30 cellular contexts compared by ENCODE assay signal in genomic region chrX:133648594-133648993, GRCh38.
"Had no signal": no experiment of that assay in that cellular context is flagged by ENCODE, and none has a peak within 500 bp of the region (broad histone marks: within the 10 kb centered on the region; RNA-seq: fewer than 3 reads in every experiment).

No MANE protein-coding gene starts in this region.

- H3K4me2 ChIP-seq: hepatocyte, smooth muscle cell had no signal

- H3K27ac Mint-ChIP-seq: effector memory CD8-positive, alpha-beta T cell; memory B cell; mesothelial cell of epicardium; naive B cell; natural killer cell treated with Interleukin-12 subunit alpha and Interleukin-12 subunit beta and Interleukin-15 and Interleukin-18, amount 100 ng/mL, for 72 hours; stimulated activated naive CD8-positive, alpha-beta T cell treated with anti-CD3 and anti-CD28 coated beads, Interleukin-15, amount 100 ng/mL, for 72 hours had no signal

- DNase-seq: cortex of kidney; effector memory CD8-positive, alpha-beta T cell; foreskin fibroblast; heart left ventricle; kidney; mucosa of descending colon; naive B cell; occipital lobe; pancreas; right lobe of liver; stimulated activated CD4-positive, alpha-beta T cell treated with anti-CD3 and anti-CD28 coated beads, Interleukin-12 subunit alpha, Interleukin-12 subunit beta, amount 100 ng/mL, for 4 hours; stimulated activated CD4-positive, alpha-beta T cell treated with anti-CD3 and anti-CD28 coated beads, Interleukin-1b, Interleukin-23, amount 100 ng/mL, for 48 hours; stimulated activated CD4-positive, alpha-beta T cell treated with anti-CD3 and anti-CD28 coated beads, Interleukin-4, amount 100 ng/mL, for 1 hour; stimulated activated CD8-positive, alpha-beta memory T cell treated with anti-CD3 and anti-CD28 coated beads, Interleukin-4, amount 100 ng/mL, for 48 hours; stimulated activated naive CD4-positive, alpha-beta T cell; stimulated activated naive CD8-positive, alpha-beta T cell treated with anti-CD3 and anti-CD28 coated beads, Interleukin-15, amount 100 ng/mL, for 72 hours; thyroid gland; trophoblast cell had no signal

- H2AFZ ChIP-seq: hepatocyte had no signal

- H3K27me3 ChIP-seq: gastroesophageal sphincter, hepatocyte, pancreas, right lobe of liver, suprapubic skin, thyroid gland, vagina had no signal

- H3K79me2 ChIP-seq: hepatocyte had no signal

- H3K9me3 ChIP-seq: gastroesophageal sphincter, heart left ventricle, mucosa of descending colon, pancreas, right lobe of liver, suprapubic skin, thyroid gland, vagina had no signal

- ATAC-seq: effector memory CD8-positive, alpha-beta T cell; esophagus mucosa; gastroesophageal sphincter; heart left ventricle; left lobe of liver; mucosa of descending colon; pancreas; right lobe of liver; stimulated activated naive CD8-positive, alpha-beta T cell treated with anti-CD3 and anti-CD28 coated beads, Interleukin-15, amount 100 ng/mL, for 72 hours had no signal

- H3K4me3 ChIP-seq: gastroesophageal sphincter, heart left ventricle, hepatocyte, lung, mucosa of descending colon, pancreas, right lobe of liver, smooth muscle cell, suprapubic skin, thyroid gland, vagina had no signal

- H3K4me3 Mint-ChIP-seq: effector memory CD8-positive, alpha-beta T cell; memory B cell; mesothelial cell of epicardium; naive B cell; natural killer cell treated with Interleukin-12 subunit alpha and Interleukin-12 subunit beta and Interleukin-15 and Interleukin-18, amount 100 ng/mL, for 72 hours; stimulated activated naive CD8-positive, alpha-beta T cell treated with anti-CD3 and anti-CD28 coated beads, Interleukin-15, amount 100 ng/mL, for 72 hours had no signal

- H3K4me1 Mint-ChIP-seq: memory B cell; naive B cell; stimulated activated naive CD8-positive, alpha-beta T cell treated with anti-CD3 and anti-CD28 coated beads, Interleukin-15, amount 100 ng/mL, for 72 hours had no signal

- H3K9me3 Mint-ChIP-seq: effector memory CD8-positive, alpha-beta T cell; memory B cell; mesothelial cell of epicardium; naive B cell; natural killer cell treated with Interleukin-12 subunit alpha and Interleukin-12 subunit beta and Interleukin-15 and Interleukin-18, amount 100 ng/mL, for 72 hours; stimulated activated naive CD8-positive, alpha-beta T cell treated with anti-CD3 and anti-CD28 coated beads, Interleukin-15, amount 100 ng/mL, for 72 hours had no signal

- H3K36me3 Mint-ChIP-seq: memory B cell; naive B cell; natural killer cell treated with Interleukin-12 subunit alpha and Interleukin-12 subunit beta and Interleukin-15 and Interleukin-18, amount 100 ng/mL, for 72 hours had no signal

- H3K27me3 Mint-ChIP-seq: effector memory CD8-positive, alpha-beta T cell; naive B cell; stimulated activated naive CD8-positive, alpha-beta T cell treated with anti-CD3 and anti-CD28 coated beads, Interleukin-15, amount 100 ng/mL, for 72 hours had no signal

- H3K27ac ChIP-seq: epithelial cell of prostate, gastroesophageal sphincter, heart left ventricle, hepatocyte, pancreas, right lobe of liver, suprapubic skin, thyroid gland, vagina had no signal

- H3K4me1 ChIP-seq: pancreas, right lobe of liver, suprapubic skin, thyroid gland, vagina had no signal

- H3K36me3 ChIP-seq: gastroesophageal sphincter, heart left ventricle, pancreas, right lobe of liver, suprapubic skin, thyroid gland, vagina had no signal
